10 cellular contexts compared by ENCODE assay signal in the genomic region with DNA sequence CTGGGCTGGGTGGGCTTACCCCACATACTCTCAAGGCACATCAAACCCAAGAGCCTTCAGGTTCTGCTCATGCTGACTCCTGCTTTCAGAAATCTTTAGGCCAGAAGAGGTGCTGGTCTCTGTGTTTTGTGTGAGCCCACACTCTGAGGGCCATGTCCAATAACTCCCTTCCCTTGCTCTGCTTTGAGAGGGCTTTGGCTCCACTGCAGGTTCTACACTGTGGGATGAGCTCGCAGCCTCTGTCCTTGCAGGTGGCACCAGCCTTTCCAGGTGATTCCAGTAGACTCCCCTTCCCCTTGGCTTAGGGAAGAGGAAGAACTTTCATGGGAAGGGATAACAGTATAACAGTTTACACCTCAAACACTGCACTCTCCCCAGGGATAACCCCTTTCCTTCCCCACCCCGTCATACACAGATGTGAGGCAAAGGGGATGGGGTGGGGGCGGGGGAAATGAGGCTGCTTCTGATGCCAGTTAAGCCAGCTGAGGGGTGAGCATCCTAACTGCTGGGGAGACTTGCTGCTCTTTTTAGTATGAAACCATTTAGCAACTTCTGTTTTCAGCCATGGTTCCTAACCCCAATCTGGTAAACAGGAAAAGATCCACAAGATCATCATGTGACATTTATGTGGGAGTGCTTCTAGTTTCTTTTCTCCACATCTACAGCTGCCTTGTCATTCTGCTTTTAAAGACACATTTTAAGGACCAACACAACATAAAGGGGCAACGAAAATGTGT.
DNase-seq lines count a peak whose midpoint lies in the region; ATAC-seq, FAIRE-seq and TF ChIP-seq lines count a peak whose summit lies in the region.
"Had no signal": no experiment of that assay in that cellular context is flagged by ENCODE, and none has a peak within 500 bp of the region (broad histone marks: within the 10 kb centered on the region; RNA-seq: fewer than 3 reads in every experiment).

No MANE protein-coding gene starts in this region.

- TF ChIP-seq CTCF in GM12878 (IDR thresholded peaks at IDR 0.05 in 2 of 3, conservative IDR thresholded peaks at IDR 0.05 in 1 of 3; ENCODE audit: control insufficient read depth in 2 of 3, extremely low read depth in 1 of 3, insufficient read depth in 1 of 3, low read depth in 3 of 3, low read length in 3 of 3) (no peak), mammary epithelial cell (conservative IDR thresholded peaks at IDR 0.05 in 1 of 2, IDR thresholded peaks at IDR 0.05 in 1 of 2; ENCODE audit: extremely low read depth in 1 of 2, insufficient read depth in 1 of 2, low read depth in 1 of 2, low read length in 2 of 2) (no peak)

- H3K27me3 ChIP-seq in GM12878 (replicated peaks in 1 of 2; ENCODE audit: control insufficient read depth in 2 of 2, insufficient read depth in 2 of 2, low read length in 1 of 2) = no peaks in the 10 kb centered on the region
- no peaks in the 10 kb centered on the region for H3K27me3 ChIP-seq in mammary epithelial cell (ENCODE audit: insufficient read depth, low read length)
- H3K27me3 ChIP-seq: brain microvascular endothelial cell had no signal

- H3K4me3 ChIP-seq in GM12878 (no peak overlapping the region), mammary epithelial cell (replicated peaks in 1 of 3; ENCODE audit: insufficient read depth in 1 of 3, low read depth in 2 of 3, low read length in 3 of 3) (no peak overlapping the region)

- SMC1A ChIA-PET in GM12878 (lab: Charles Lee; ENCODE audit: uncharacterized antibody, unreplicated experiment) = no interaction called here

- ATAC-seq in HG02884 (IDR thresholded peaks at IDR 0.05; ENCODE audit: unreplicated experiment) = peak; percentile 38
- ATAC-seq in GM12878 = peak; percentile 16; the same call in 1 of the 3 replicates
- ATAC-seq in stimulated activated naive CD8-positive, alpha-beta T cell treated with anti-CD3 and anti-CD28 coated beads, Interleukin-15, amount 100 ng/mL, for 72 hours = peak; percentile 76

- no peaks in the 10 kb centered on the region for H3K9me3 Mint-ChIP-seq in activated naive CD4-positive, alpha-beta T cell treated with anti-CD3 and anti-CD28 coated beads for 36 hours
- no peaks in the 10 kb centered on the region for H3K9me3 Mint-ChIP-seq in stimulated activated naive CD8-positive, alpha-beta T cell treated with anti-CD3 and anti-CD28 coated beads, Interleukin-15, amount 100 ng/mL, for 72 hours

- H3K36me3 ChIP-seq in GM12878 (ENCODE audit: control insufficient read depth in 2 of 2, insufficient read depth in 2 of 2, low read length in 1 of 2) (no peaks in the 10 kb centered on the region), mammary epithelial cell (ENCODE audit: insufficient read depth, low read length) (no peaks in the 10 kb centered on the region)
- H3K36me3 ChIP-seq: brain microvascular endothelial cell had no signal

- in situ Hi-C loops in GM12878 (cut with MboI) (no loop called here), mammary epithelial cell (cut with MboI; ENCODE audit: low sequenced_read_pairs in 2 of 2) (no loop called here)

- no peaks in the 10 kb centered on the region for H3K36me3 Mint-ChIP-seq in activated naive CD4-positive, alpha-beta T cell treated with anti-CD3 and anti-CD28 coated beads for 36 hours (ENCODE audit: low read depth)

- no peak overlapping the region for H3K4me2 ChIP-seq in GM12878 (ENCODE audit: control insufficient read depth, insufficient read depth)
- H3K4me2 ChIP-seq in mammary epithelial cell (ENCODE audit: insufficient read depth, low read depth, low read length) = no peak overlapping the region

- peak; percentile 27 for DNase-seq in activated naive CD4-positive, alpha-beta T cell treated with anti-CD3 and anti-CD28 coated beads for 36 hours
- DNase-seq in activated naive CD4-positive, alpha-beta T cell (lab: John Stamatoyannopoulos, UW) = no peak
- DNase-seq in GM12878 (ENCODE audit: low read depth, low spot score) = peak; percentile 45
- DNase-seq in stimulated activated naive CD8-positive, alpha-beta T cell treated with anti-CD3 and anti-CD28 coated beads, Interleukin-15, amount 100 ng/mL, for 72 hours = peak in 1 of 2 donors; percentile 18
- DNase-seq in retina = no peak
- DNase-seq in dedifferentiated amniotic fluid mesenchymal stem cell (ENCODE audit: extremely low spot score) = no peak
- DNase-seq in mammary epithelial cell = no peak
- DNase-seq: brain microvascular endothelial cell, SHP77 treated with DMSO at 0.1 percent for 48 hours had no signal

- H4K20me1 ChIP-seq in GM12878 (ENCODE audit: control insufficient read depth, insufficient read depth) (no peaks in the 10 kb centered on the region), mammary epithelial cell (ENCODE audit: insufficient read depth, low read length) (no peaks in the 10 kb centered on the region)

- H3K4me1 ChIP-seq in GM12878 (ENCODE audit: control insufficient read depth, insufficient read depth, low read length) (peaks cover 24% of the 10 kb centered on the region), mammary epithelial cell (ENCODE audit: insufficient read depth, low read length) (no peaks in the 10 kb centered on the region)

- TF ChIP-seq POLR2A in GM12878 (IDR thresholded peaks at IDR 0.05; ENCODE audit: low read depth, low read length) = no peak

- no peak for TF ChIP-seq EP300 in GM12878 (IDR thresholded peaks at IDR 0.05; ENCODE audit: borderline replicate concordance in 1 of 2, control insufficient read depth in 1 of 2, low read depth in 2 of 2, low read length in 2 of 2)

- no peak overlapping the region for H3K27ac Mint-ChIP-seq in activated naive CD4-positive, alpha-beta T cell treated with anti-CD3 and anti-CD28 coated beads for 36 hours
- peak overlapping the region in 1 of 2 donors; percentile 60 for H3K27ac Mint-ChIP-seq in stimulated activated naive CD8-positive, alpha-beta T cell treated with anti-CD3 and anti-CD28 coated beads, Interleukin-15, amount 100 ng/mL, for 72 hours

- CTCF ChIA-PET in activated naive CD4-positive, alpha-beta T cell treated with anti-CD3 and anti-CD28 coated beads for 36 hours (lab: Charles Lee) = interaction anchor here (0.8 kb wide), 1 partner anchor 28 kb away, joined by 4 read pairs; no protein-coding TSS in a partner anchor
- CTCF ChIA-PET in GM12878 (lab: Yijun Ruan, JAX) = no interaction called here
- CTCF ChIA-PET in mammary epithelial cell (lab: Charles Lee; ENCODE audit: low non-redundant PET) = no interaction called here

- H3K27me3 Mint-ChIP-seq in activated naive CD4-positive, alpha-beta T cell treated with anti-CD3 and anti-CD28 coated beads for 36 hours (ENCODE audit: low read depth) = no peaks in the 10 kb centered on the region
- no peaks in the 10 kb centered on the region for H3K27me3 Mint-ChIP-seq in stimulated activated naive CD8-positive, alpha-beta T cell treated with anti-CD3 and anti-CD28 coated beads, Interleukin-15, amount 100 ng/mL, for 72 hours

- dilution Hi-C loops in mammary epithelial cell (cut with HindIII; ENCODE audit: low sequenced_read_pairs) = no loop called here

- peaks cover 12% of the 10 kb centered on the region for H3K4me1 Mint-ChIP-seq in activated naive CD4-positive, alpha-beta T cell treated with anti-CD3 and anti-CD28 coated beads for 36 hours (ENCODE audit: low read depth)
- peaks cover 11% of the 10 kb centered on the region for H3K4me1 Mint-ChIP-seq in stimulated activated naive CD8-positive, alpha-beta T cell treated with anti-CD3 and anti-CD28 coated beads, Interleukin-15, amount 100 ng/mL, for 72 hours

- H3K79me2 ChIP-seq in GM12878 (ENCODE audit: control insufficient read depth, insufficient read depth, low read length) = no peaks in the 10 kb centered on the region
- no peaks in the 10 kb centered on the region for H3K79me2 ChIP-seq in mammary epithelial cell (ENCODE audit: insufficient read depth, low read length)

- intact Hi-C loops in activated naive CD4-positive, alpha-beta T cell treated with anti-CD3 and anti-CD28 coated beads for 36 hours (cut with micrococcal nuclease) = no loop called here
- intact Hi-C loops in GM12878 (cut with micrococcal nuclease; ENCODE audit: unreplicated experiment) (no loop called here), mammary epithelial cell (cut with micrococcal nuclease) (no loop called here)

- H2AFZ ChIP-seq in GM12878 (ENCODE audit: control insufficient read depth, low read depth, low read length) (peak overlapping the region; percentile 12), mammary epithelial cell (ENCODE audit: low read depth, low read length) (no peak overlapping the region)

- no peak overlapping the region for H3K4me3 Mint-ChIP-seq in activated naive CD4-positive, alpha-beta T cell treated with anti-CD3 and anti-CD28 coated beads for 36 hours
- peak overlapping the region in 1 of 2 donors; percentile 8 for H3K4me3 Mint-ChIP-seq in stimulated activated naive CD8-positive, alpha-beta T cell treated with anti-CD3 and anti-CD28 coated beads, Interleukin-15, amount 100 ng/mL, for 72 hours

- no TSS peak for BruUV-seq in GM12878 (replicated peaks; lab: Mats Ljungman, UMichigan)
- no TSS peak for BruUV-seq in mammary epithelial cell (replicated peaks; lab: Mats Ljungman, UMichigan)

- POLR2A ChIA-PET in GM12878 (lab: Charles Lee) = no interaction called here

- H3K27ac ChIP-seq in GM12878 (ENCODE audit: control insufficient read depth, insufficient read depth) (no peak overlapping the region), mammary epithelial cell (ENCODE audit: insufficient read depth, low read depth, low read length) (no peak overlapping the region)
- H3K27ac ChIP-seq: brain microvascular endothelial cell had no signal

- 49% methylated on average over 4 of the region's 4 CpGs for WGBS in GM12878 (ENCODE audit: insufficient coverage, insufficient replicate concordance, low lambda C conversion rate, missing lambda C conversion rate)
- 54% methylated on average over 2 of the region's 4 CpGs for WGBS in mammary epithelial cell (ENCODE audit: low coverage, missing lambda C conversion rate)

- H3K9me3 ChIP-seq in GM12878 (replicated peaks; ENCODE audit: control insufficient read depth, insufficient read depth, low read length) (no peaks in the 10 kb centered on the region), mammary epithelial cell (replicated peaks; ENCODE audit: insufficient read depth, low read length) (no peaks in the 10 kb centered on the region)

- RAD21 ChIA-PET in GM12878 (lab: Charles Lee; ENCODE audit: unreplicated experiment) = no interaction called here

- TF ChIP-seq RAD21 in GM12878 (IDR thresholded peaks at IDR 0.05; ENCODE audit: insufficient read depth, low read depth, low read length) = no peak

- H3K9ac ChIP-seq in GM12878 (ENCODE audit: control insufficient read depth, insufficient read depth, low read length) (no peak overlapping the region), mammary epithelial cell (ENCODE audit: insufficient read depth, low read length) (no peak overlapping the region)

- peak; percentile 13 for FAIRE-seq in GM12878 (lab: Jason Lieb, UNC)

TF ChIP-seq in GM12878, 131 proteins besides CTCF, POLR2A, EP300 and RAD21 (continues in another document):
- TF ChIP-seq EED (IDR thresholded peaks at IDR 0.05; ENCODE audit: low read depth) = peak; percentile 31; the same call in 1 of the 2 replicates
- no peak for TF ChIP-seq TCF7 (IDR thresholded peaks at IDR 0.05; ENCODE audit: borderline replicate concordance)
- no peak for TF ChIP-seq HDGF (IDR thresholded peaks at IDR 0.05)
- no peak for TF ChIP-seq SMARCA5 (IDR thresholded peaks at IDR 0.05)
- no peak for TF ChIP-seq EGR1 (IDR thresholded peaks at IDR 0.05; ENCODE audit: borderline replicate concordance in 1 of 2, low read depth in 2 of 2, low read length in 2 of 2)
- TF ChIP-seq ZZZ3 (IDR thresholded peaks at IDR 0.05; ENCODE audit: control insufficient read depth, insufficient read length, low read depth) = no peak

Comparison
In these comparisons a context has a peak if more than half of its experiments do, and no peak if none do; other contexts are left out.
1. DNase-seq: peak in activated naive CD4-positive, alpha-beta T cell treated with anti-CD3 and anti-CD28 coated beads for 36 hours (single experiment) and GM12878 (single experiment); none in activated naive CD4-positive, alpha-beta T cell (0 of 4), retina (single experiment), dedifferentiated amniotic fluid mesenchymal stem cell (single experiment) and mammary epithelial cell (single experiment).
2. ATAC-seq: peak in every context shown above with its lines; median percentile 76 in stimulated activated naive CD8-positive, alpha-beta T cell treated with anti-CD3 and anti-CD28 coated beads, Interleukin-15, amount 100 ng/mL, for 72 hours; 38 in HG02884; 16 in GM12878.